23 cellular contexts compared by ENCODE assay signal in the genomic region with DNA sequence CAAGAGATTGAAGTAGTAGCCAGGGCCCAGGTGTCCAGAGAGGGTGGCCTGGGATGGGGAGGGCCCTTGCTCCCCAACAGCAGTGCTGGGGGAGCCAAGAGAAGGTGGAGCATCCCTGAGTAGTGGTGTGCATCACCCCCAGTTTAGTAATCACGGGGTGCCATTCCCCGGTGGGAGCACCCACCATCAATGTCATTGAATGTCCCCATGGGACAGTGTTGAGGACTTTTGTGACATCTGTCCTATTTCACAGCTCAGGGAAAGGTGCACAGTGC. TPM values are rescaled to one million over a fixed set of nuclear protein-coding genes. Genes with fewer than 3 reads are reported as not detected.
"Had no signal": no experiment of that assay in that cellular context is flagged by ENCODE, and none has a peak within 500 bp of the region (broad histone marks: within the 10 kb centered on the region; RNA-seq: fewer than 3 reads in every experiment).

No MANE protein-coding gene starts in this region.

- DNase-seq: IMR-90, Kasumi-1, MM.1S, NCI-H1092 treated with DMSO at 0.1 percent for 48 hours, NCI-H1436, NCI-H187, NCI-H2029, NCI-H2171 treated with DMSO at 0.1 percent for 48 hours, NCI-H2227 treated with DMSO at 0.1 percent for 48 hours, NCI-H524, NCI-H526 treated with DMSO at 0.1 percent for 48 hours, NCI-H774, RPMI8226, SHP77, SW 1271, T-cell had no signal

- H3K9me3 ChIP-seq: SK-N-SH had no signal

- FAIRE-seq: HepG2, RCC 7860 had no signal

- H3K27ac ChIP-seq: KMS-11 had no signal

- H3K4me2 ChIP-seq: KMS-11, SK-N-SH had no signal

- H3K9ac ChIP-seq: KMS-11, SK-N-SH had no signal

- ATAC-seq: HepG2, T-cell had no signal

RNA-seq across cellular contexts. Expression of a gene that starts 4.4 kb away (rescaled TPM):
- total RNA-seq: HT1080, SK-MEL-5 had no signal
- polyA plus RNA-seq: SK-N-SH had no signal

RNA-seq across cellular contexts. Expression of a gene that starts 7.9 kb away (rescaled TPM):
- total RNA-seq: HT1080, NCI-H460, SK-MEL-5, T-cell had no signal
- polyA plus RNA-seq: SK-N-SH had no signal
